Comparison of ENCODE assay signal across 14 cellular contexts in the genomic region with DNA sequence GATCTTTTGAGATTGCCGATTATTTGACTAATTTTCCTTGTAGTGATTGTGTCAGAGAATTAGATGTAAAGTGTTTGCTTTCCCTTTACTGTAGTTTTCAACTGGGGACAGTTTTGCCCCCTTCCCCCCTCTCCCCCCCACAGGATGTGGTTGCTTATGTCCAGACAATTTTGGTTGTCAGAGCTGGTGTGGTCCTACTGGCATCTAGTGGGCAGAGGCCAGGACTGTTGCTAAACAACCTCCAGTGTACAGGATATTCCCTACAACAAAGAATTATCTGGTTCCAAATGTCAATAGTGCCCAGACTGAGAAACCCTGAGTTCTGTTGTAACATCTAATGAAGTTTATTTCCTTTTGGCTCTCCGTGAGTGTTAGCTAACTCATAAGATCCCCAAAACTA. TPM values are rescaled to one million over a fixed set of nuclear protein-coding genes. Genes with fewer than 3 reads are reported as not detected.
DNase-seq lines count a peak whose midpoint lies in the region; ATAC-seq, FAIRE-seq and TF ChIP-seq lines count a peak whose summit lies in the region.
"Had no signal": no experiment of that assay in that cellular context is flagged by ENCODE, and none has a peak within 500 bp of the region (broad histone marks: within the 10 kb centered on the region; RNA-seq: fewer than 3 reads in every experiment).

No MANE protein-coding gene starts in this region.

- no peaks in the 10 kb centered on the region for H3K4me1 ChIP-seq in astrocyte (ENCODE audit: insufficient read depth, low read length)
- peaks cover 13% of the 10 kb centered on the region; the same call in 1 of the 2 replicates for H3K4me1 ChIP-seq in iPS-20b (ENCODE audit: insufficient read depth, low read length)
- H3K4me1 ChIP-seq: lower lobe of right lung had no signal

- H3K9me3 ChIP-seq in astrocyte (ENCODE audit: insufficient read depth, low read depth, low read length), result no peaks in the 10 kb centered on the region
- no peaks in the 10 kb centered on the region for H3K9me3 ChIP-seq in iPS-20b (ENCODE audit: insufficient read depth, low read depth, low read length)
- H3K9me3 ChIP-seq: lower lobe of right lung had no signal

- no peak for ATAC-seq in HG03521 (IDR thresholded peaks at IDR 0.05; ENCODE audit: unreplicated experiment)
- no peak for ATAC-seq in HG02571 (IDR thresholded peaks at IDR 0.05; ENCODE audit: unreplicated experiment)
- ATAC-seq: lower lobe of right lung, sciatic nerve had no signal

- no peak overlapping the region for H2AFZ ChIP-seq in astrocyte (ENCODE audit: low read depth, low read length)

- H3K27me3 Mint-ChIP-seq in astrocyte (ENCODE audit: low read depth, unreplicated experiment), result no peaks in the 10 kb centered on the region
- H3K27me3 Mint-ChIP-seq: CD8-positive, alpha-beta memory T cell had no signal

- peaks cover 6% of the 10 kb centered on the region for H4K20me1 ChIP-seq in astrocyte (ENCODE audit: insufficient read depth, low read length)

- H3K9ac ChIP-seq in astrocyte (ENCODE audit: low read length), result no peak overlapping the region
- peak overlapping the region; percentile 7; the same call in 1 of the 2 replicates for H3K9ac ChIP-seq in iPS-20b (ENCODE audit: low read depth, low read length)

- H3K4me1 Mint-ChIP-seq in astrocyte (ENCODE audit: low read depth, unreplicated experiment), result peaks cover 25% of the 10 kb centered on the region
- H3K4me1 Mint-ChIP-seq: CD8-positive, alpha-beta memory T cell had no signal

- H3K27ac ChIP-seq in astrocyte (ENCODE audit: low read depth, low read length) (no peak overlapping the region), iPS-20b (ENCODE audit: low read length) (no peak overlapping the region)
- H3K27ac ChIP-seq: lower lobe of right lung had no signal

- peak; percentile 13 for TF ChIP-seq CTCF in astrocyte (IDR thresholded peaks at IDR 0.05; ENCODE audit: insufficient read depth, low read depth, low read length)

- peaks cover 2% of the 10 kb centered on the region for H3K79me2 ChIP-seq in astrocyte (ENCODE audit: insufficient read depth, low read length)

- H3K36me3 ChIP-seq in astrocyte (ENCODE audit: insufficient read depth, low read length), result no peaks in the 10 kb centered on the region
- no peaks in the 10 kb centered on the region for H3K36me3 ChIP-seq in iPS-20b (ENCODE audit: insufficient read depth, low read depth, low read length)
- H3K36me3 ChIP-seq: lower lobe of right lung had no signal

- H3K27ac Mint-ChIP-seq in astrocyte (ENCODE audit: unreplicated experiment), result peak overlapping the region; percentile 27
- H3K27ac Mint-ChIP-seq: CD8-positive, alpha-beta memory T cell had no signal

- peak; percentile 59 for DNase-seq in AG20443 (ENCODE audit: low spot score)
- DNase-seq in KBM-7, result peak; percentile 27
- DNase-seq in astrocyte (ENCODE audit: low read depth), result peak; percentile 30
- no peak for DNase-seq in activated gamma-delta T cell (lab: John Stamatoyannopoulos, UW)
- no peak for DNase-seq in ecto neural progenitor cell (ENCODE audit: low spot score)
- DNase-seq: CD8-positive, alpha-beta memory T cell; H7; lower lobe of right lung; NCI-H2227 treated with DMSO at 0.1 percent for 48 hours had no signal

- H3K4me2 ChIP-seq in astrocyte (ENCODE audit: low read length), result no peak overlapping the region

- H3K4me3 ChIP-seq in astrocyte (ENCODE audit: insufficient read depth, low read depth, low read length), result no peak overlapping the region
- peak overlapping the region; percentile 3; the same call in 1 of the 2 replicates for H3K4me3 ChIP-seq in iPS-20b (ENCODE audit: low read length)
- H3K4me3 ChIP-seq: lower lobe of right lung had no signal

- in situ Hi-C loops in KBM-7 (cut with MboI; ENCODE audit: low pct_unique_long_range_greater_than_20kb, low sequenced_read_pairs), result no loop called here

- H3K9me3 Mint-ChIP-seq in astrocyte (ENCODE audit: unreplicated experiment), result no peaks in the 10 kb centered on the region
- H3K9me3 Mint-ChIP-seq: CD8-positive, alpha-beta memory T cell had no signal

- no peaks in the 10 kb centered on the region for H3K36me3 Mint-ChIP-seq in astrocyte (ENCODE audit: low read depth, unreplicated experiment)
- H3K36me3 Mint-ChIP-seq: CD8-positive, alpha-beta memory T cell had no signal

- no peak overlapping the region for H3K4me3 Mint-ChIP-seq in astrocyte (ENCODE audit: unreplicated experiment)
- H3K4me3 Mint-ChIP-seq: CD8-positive, alpha-beta memory T cell had no signal

- no peaks in the 10 kb centered on the region for H3K27me3 ChIP-seq in astrocyte (ENCODE audit: insufficient read depth, low read length)
- no peaks in the 10 kb centered on the region for H3K27me3 ChIP-seq in iPS-20b (ENCODE audit: insufficient read depth, low read length)

- FAIRE-seq in astrocyte (lab: Jason Lieb, UNC), result peak; percentile 20
- FAIRE-seq: TTC549 had no signal

RNA-seq across cellular contexts. Expression of a gene that starts 20.0 kb away (rescaled TPM):
- 10.3 and 14.8 TPM in 2 replicates for total RNA-seq in astrocyte

Comparison
In these comparisons a context has a peak if more than half of its experiments do, and no peak if none do; other contexts are left out.
1. DNase-seq: peak in AG20443 (single experiment), KBM-7 (single experiment) and astrocyte (single experiment); none in activated gamma-delta T cell (single experiment) and ecto neural progenitor cell (single experiment).